In the genomic region with DNA sequence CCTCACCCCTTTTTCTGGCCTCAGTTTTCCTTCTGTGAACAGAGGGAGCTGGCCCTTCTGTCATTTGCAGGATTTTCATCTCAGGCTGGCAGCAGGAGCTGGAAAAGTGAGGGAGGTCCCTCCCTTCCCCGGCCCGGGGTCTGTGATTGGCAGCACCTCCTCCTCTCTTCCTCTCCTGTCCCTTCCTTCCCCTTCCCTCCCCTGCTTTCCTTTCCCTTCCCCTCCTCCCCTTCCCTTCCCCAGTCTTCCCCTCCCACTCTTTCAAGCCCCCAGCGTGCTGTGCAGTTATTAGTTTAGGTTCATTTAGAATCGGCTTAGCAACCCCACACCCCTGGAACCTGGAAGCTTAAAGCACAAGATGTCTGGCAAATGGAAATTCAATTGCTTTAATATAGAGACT, we compare ENCODE assay signal across 1 cellular context.
TF ChIP-seq lines count a peak whose summit lies in the region.

No MANE protein-coding gene starts in this region.

TF ChIP-seq in K562, 482 proteins besides CTCF, POLR2A, EP300 and RAD21 (continued from another document):
- TF ChIP-seq, protein P1, sequence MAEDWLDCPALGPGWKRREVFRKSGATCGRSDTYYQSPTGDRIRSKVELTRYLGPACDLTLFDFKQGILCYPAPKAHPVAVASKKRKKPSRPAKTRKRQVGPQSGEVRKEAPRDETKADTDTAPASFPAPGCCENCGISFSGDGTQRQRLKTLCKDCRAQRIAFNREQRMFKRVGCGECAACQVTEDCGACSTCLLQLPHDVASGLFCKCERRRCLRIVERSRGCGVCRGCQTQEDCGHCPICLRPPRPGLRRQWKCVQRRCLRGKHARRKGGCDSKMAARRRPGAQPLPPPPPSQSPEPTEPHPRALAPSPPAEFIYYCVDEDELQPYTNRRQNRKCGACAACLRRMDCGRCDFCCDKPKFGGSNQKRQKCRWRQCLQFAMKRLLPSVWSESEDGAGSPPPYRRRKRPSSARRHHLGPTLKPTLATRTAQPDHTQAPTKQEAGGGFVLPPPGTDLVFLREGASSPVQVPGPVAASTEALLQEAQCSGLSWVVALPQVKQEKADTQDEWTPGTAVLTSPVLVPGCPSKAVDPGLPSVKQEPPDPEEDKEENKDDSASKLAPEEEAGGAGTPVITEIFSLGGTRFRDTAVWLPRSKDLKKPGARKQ (CRISPR knock-in tag; IDR thresholded peaks at IDR 0.05): no peak
- TF ChIP-seq, protein P2, sequence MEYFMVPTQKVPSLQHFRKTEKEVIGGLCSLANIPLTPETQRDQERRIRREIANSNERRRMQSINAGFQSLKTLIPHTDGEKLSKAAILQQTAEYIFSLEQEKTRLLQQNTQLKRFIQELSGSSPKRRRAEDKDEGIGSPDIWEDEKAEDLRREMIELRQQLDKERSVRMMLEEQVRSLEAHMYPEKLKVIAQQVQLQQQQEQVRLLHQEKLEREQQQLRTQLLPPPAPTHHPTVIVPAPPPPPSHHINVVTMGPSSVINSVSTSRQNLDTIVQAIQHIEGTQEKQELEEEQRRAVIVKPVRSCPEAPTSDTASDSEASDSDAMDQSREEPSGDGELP (CRISPR knock-in tag; IDR thresholded peaks at IDR 0.05; ENCODE audit: borderline replicate concordance): no peak
- TF ChIP-seq, protein P3, sequence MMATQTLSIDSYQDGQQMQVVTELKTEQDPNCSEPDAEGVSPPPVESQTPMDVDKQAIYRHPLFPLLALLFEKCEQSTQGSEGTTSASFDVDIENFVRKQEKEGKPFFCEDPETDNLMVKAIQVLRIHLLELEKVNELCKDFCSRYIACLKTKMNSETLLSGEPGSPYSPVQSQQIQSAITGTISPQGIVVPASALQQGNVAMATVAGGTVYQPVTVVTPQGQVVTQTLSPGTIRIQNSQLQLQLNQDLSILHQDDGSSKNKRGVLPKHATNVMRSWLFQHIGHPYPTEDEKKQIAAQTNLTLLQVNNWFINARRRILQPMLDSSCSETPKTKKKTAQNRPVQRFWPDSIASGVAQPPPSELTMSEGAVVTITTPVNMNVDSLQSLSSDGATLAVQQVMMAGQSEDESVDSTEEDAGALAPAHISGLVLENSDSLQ (IDR thresholded peaks at IDR 0.05): peak; percentile 31; the same call in 1 of the 2 replicates
- TF ChIP-seq, protein P4, sequence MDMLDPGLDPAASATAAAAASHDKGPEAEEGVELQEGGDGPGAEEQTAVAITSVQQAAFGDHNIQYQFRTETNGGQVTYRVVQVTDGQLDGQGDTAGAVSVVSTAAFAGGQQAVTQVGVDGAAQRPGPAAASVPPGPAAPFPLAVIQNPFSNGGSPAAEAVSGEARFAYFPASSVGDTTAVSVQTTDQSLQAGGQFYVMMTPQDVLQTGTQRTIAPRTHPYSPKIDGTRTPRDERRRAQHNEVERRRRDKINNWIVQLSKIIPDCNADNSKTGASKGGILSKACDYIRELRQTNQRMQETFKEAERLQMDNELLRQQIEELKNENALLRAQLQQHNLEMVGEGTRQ (CRISPR knock-in tag; IDR thresholded peaks at IDR 0.05): no peak
TF ChIP-seq in K562: peak in this region for 1.
